Comparison of ENCODE assay signal across 1 cellular context in the genomic region with DNA sequence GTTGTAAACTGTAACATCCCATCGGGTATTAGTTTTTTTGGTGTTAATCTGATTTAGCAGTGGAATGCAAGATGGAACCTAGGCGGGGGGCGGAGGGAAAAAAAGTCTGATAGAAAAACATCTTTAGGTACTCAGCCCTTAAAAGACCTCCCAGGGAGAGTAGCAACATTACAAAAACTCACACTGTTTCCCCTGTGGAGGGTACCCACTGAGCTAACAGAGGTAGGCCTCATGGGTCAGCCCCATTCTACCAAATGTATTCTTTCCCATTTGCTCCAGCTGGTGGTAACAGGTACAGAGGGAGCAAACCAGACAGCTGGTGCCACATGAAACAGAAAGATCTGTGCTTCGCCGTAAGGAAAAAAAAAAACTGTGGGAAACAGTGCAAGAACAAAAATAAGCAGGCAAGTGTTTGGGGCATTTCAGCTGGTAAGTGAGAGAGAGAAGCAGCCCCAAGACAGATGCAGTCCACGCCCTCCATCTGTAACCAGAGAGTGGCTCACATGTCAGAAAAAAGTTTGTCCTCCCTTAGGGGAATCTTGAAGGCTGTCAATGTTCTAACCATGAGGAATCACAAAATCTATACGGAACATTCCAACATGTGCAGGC.
TF ChIP-seq lines count a peak whose summit lies in the region.

No MANE protein-coding gene starts in this region.

TF ChIP-seq in HCT116, 20 proteins besides CTCF, POLR2A, EP300 and RAD21 (continued from another document):
- TF ChIP-seq, protein P1, sequence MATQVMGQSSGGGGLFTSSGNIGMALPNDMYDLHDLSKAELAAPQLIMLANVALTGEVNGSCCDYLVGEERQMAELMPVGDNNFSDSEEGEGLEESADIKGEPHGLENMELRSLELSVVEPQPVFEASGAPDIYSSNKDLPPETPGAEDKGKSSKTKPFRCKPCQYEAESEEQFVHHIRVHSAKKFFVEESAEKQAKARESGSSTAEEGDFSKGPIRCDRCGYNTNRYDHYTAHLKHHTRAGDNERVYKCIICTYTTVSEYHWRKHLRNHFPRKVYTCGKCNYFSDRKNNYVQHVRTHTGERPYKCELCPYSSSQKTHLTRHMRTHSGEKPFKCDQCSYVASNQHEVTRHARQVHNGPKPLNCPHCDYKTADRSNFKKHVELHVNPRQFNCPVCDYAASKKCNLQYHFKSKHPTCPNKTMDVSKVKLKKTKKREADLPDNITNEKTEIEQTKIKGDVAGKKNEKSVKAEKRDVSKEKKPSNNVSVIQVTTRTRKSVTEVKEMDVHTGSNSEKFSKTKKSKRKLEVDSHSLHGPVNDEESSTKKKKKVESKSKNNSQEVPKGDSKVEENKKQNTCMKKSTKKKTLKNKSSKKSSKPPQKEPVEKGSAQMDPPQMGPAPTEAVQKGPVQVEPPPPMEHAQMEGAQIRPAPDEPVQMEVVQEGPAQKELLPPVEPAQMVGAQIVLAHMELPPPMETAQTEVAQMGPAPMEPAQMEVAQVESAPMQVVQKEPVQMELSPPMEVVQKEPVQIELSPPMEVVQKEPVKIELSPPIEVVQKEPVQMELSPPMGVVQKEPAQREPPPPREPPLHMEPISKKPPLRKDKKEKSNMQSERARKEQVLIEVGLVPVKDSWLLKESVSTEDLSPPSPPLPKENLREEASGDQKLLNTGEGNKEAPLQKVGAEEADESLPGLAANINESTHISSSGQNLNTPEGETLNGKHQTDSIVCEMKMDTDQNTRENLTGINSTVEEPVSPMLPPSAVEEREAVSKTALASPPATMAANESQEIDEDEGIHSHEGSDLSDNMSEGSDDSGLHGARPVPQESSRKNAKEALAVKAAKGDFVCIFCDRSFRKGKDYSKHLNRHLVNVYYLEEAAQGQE (IDR thresholded peaks at IDR 0.05; ENCODE audit: low read depth) = no peak
- TF ChIP-seq EGR1 (IDR thresholded peaks at IDR 0.05; ENCODE audit: low read depth) (no peak), YY1 (IDR thresholded peaks at IDR 0.05; ENCODE audit: extremely low read depth, insufficient replicate concordance, low read depth, low read length) (no peak), SRF (IDR thresholded peaks at IDR 0.05; ENCODE audit: low read depth) (no peak), POLR2AphosphoS5 (IDR thresholded peaks at IDR 0.05; ENCODE audit: low read depth, low read length) (no peak), ZFX (IDR thresholded peaks at IDR 0.05) (no peak), ZNF274 (IDR thresholded peaks at IDR 0.05; ENCODE audit: low read depth, low read length) (no peak), ZBTB33 (IDR thresholded peaks at IDR 0.05; ENCODE audit: extremely low read depth, insufficient replicate concordance, low read length) (no peak)
- TF ChIP-seq, protein P2, sequence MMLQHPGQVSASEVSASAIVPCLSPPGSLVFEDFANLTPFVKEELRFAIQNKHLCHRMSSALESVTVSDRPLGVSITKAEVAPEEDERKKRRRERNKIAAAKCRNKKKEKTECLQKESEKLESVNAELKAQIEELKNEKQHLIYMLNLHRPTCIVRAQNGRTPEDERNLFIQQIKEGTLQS (IDR thresholded peaks at IDR 0.05) = no peak
TF ChIP-seq in HCT116: peak in this region for 0.
